In the genomic region with DNA sequence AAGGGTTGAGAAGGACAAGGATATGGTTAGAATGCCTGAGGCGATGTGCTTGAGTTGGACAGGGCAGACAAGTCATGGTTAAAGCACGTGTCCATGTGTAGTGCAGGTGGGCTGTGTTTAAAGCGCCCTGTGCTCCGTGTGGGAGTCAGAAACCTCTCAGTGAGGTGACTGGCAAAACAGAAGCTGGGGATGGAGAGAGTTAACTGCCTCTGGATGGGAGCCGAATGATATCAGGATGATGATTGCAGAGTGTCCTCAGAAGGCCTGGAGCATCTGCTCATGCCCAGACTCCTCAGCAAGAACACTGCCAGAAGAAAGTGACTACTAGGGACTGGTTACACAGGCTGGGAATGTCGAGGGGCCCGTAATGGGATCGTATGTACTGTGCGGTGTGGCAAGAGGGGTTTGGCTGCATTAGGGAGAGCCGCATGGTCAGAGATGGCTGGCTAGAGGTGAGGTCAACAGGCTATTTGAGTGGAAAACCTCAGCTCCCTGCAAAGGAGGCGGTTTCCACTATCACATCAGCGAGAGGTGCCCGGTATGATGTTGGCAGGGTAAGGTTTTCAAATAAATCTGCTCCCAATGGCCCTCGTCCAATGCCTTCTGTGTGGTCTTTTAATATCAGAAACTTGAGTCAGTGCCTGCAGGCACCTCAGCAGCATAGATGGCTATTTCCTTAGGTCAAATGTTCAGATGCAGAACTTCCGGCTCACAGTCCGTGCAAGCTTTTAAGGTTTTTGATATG, we compare ENCODE assay signal across 13 cellular contexts.
DNase-seq lines count a peak whose midpoint lies in the region; ATAC-seq lines count a peak whose summit lies in the region.
"Had no signal": no experiment of that assay in that cellular context is flagged by ENCODE, and none has a peak within 500 bp of the region (broad histone marks: within the 10 kb centered on the region; RNA-seq: fewer than 3 reads in every experiment).

No MANE protein-coding gene starts in this region.

- H3K4me3 ChIP-seq in ACC112 (ENCODE audit: low read depth, low read length): no peak overlapping the region
- no peak overlapping the region for H3K4me3 ChIP-seq in effector memory CD4-positive, alpha-beta T cell (ENCODE audit: insufficient read depth, low read depth, low read length, poor library complexity, severe bottlenecking)
- H3K4me3 ChIP-seq: BLaER1, dorsolateral prefrontal cortex had no signal

- no peaks in the 10 kb centered on the region for H3K36me3 ChIP-seq in ACC112 (ENCODE audit: insufficient read depth, low read length)
- H3K36me3 ChIP-seq in effector memory CD4-positive, alpha-beta T cell (ENCODE audit: control insufficient read depth, insufficient read depth, low read length): no peaks in the 10 kb centered on the region
- H3K36me3 ChIP-seq: BLaER1 had no signal

- DNase-seq in HPDE6-E6E7 (ENCODE audit: extremely low spot score): peak; percentile 3
- peak; percentile 94 for DNase-seq in cerebellar cortex (ENCODE audit: low spot score)
- DNase-seq in left kidney (ENCODE audit: low read depth, low spot score): peak; percentile 29
- DNase-seq in activated T-cell treated with anti-CD3 and anti-CD28 coated beads, Interleukin-2, amount 50 U/mL, for 1 hour: no peak
- DNase-seq in effector memory CD4-positive, alpha-beta T cell: no peak
- no peak for DNase-seq in LoVo (ENCODE audit: low spot score)
- DNase-seq: NCI-H524; stimulated activated CD4-positive, alpha-beta T cell treated with anti-CD3 and anti-CD28 coated beads, Interleukin-15, amount 100 ng/mL, for 24 hours; stimulated activated naive CD4-positive, alpha-beta T cell had no signal

- peak overlapping the region; percentile 13 for H2AFZ ChIP-seq in ACC112 (ENCODE audit: low read length, unreplicated experiment)

- H3K9me3 ChIP-seq in effector memory CD4-positive, alpha-beta T cell (ENCODE audit: control insufficient read depth, low read length): no peaks in the 10 kb centered on the region
- H3K9me3 ChIP-seq: BLaER1 had no signal

- H3K4me1 ChIP-seq in ACC112 (ENCODE audit: control insufficient read depth, insufficient read depth, low read length, unreplicated experiment): peaks cover 36% of the 10 kb centered on the region
- no peaks in the 10 kb centered on the region for H3K4me1 ChIP-seq in effector memory CD4-positive, alpha-beta T cell (ENCODE audit: control insufficient read depth, insufficient read depth, low read length, poor library complexity, severe bottlenecking)

- no peaks in the 10 kb centered on the region for H3K27me3 ChIP-seq in ACC112 (ENCODE audit: insufficient read depth, low read length)
- no peaks in the 10 kb centered on the region for H3K27me3 ChIP-seq in effector memory CD4-positive, alpha-beta T cell (replicated peaks; ENCODE audit: control insufficient read depth, insufficient read depth, low read length, poor library complexity, severe bottlenecking)
- H3K27me3 ChIP-seq: BLaER1, dorsolateral prefrontal cortex had no signal

- no peak for ATAC-seq in GM21381 (IDR thresholded peaks at IDR 0.05; ENCODE audit: unreplicated experiment)

- no peak overlapping the region for H3K27ac ChIP-seq in ACC112 (ENCODE audit: low read depth, low read length)
- no peak overlapping the region for H3K27ac ChIP-seq in effector memory CD4-positive, alpha-beta T cell (ENCODE audit: insufficient read depth, low read length, poor library complexity, severe bottlenecking)
- H3K27ac ChIP-seq: BLaER1 had no signal

- no peaks in the 10 kb centered on the region for H3K79me2 ChIP-seq in ACC112 (ENCODE audit: control insufficient read depth, insufficient read depth, low read length, unreplicated experiment)

Comparison
In these comparisons a context has a peak if more than half of its experiments do, and no peak if none do; other contexts are left out.
1. DNase-seq: peak in HPDE6-E6E7 (single experiment), cerebellar cortex (single experiment) and left kidney (single experiment); none in activated T-cell treated with anti-CD3 and anti-CD28 coated beads, Interleukin-2, amount 50 U/mL, for 1 hour (single experiment), effector memory CD4-positive, alpha-beta T cell (0 of 3) and LoVo (single experiment).